ENCODE assay signal across 29 cellular contexts in genomic region chr11:81222491-81222890, GRCh38.
"Had no signal": no experiment of that assay in that cellular context is flagged by ENCODE, and none has a peak within 500 bp of the region (broad histone marks: within the 10 kb centered on the region; RNA-seq: fewer than 3 reads in every experiment).

No MANE protein-coding gene starts in this region.

- ATAC-seq: activated CD8-positive, alpha-beta memory T cell treated with anti-CD3 and anti-CD28 coated beads, Interleukin-2, amount 10 ng/mL, durations not matched to agents 7 days and 5 days; activated naive CD4-positive, alpha-beta T cell treated with anti-CD3 and anti-CD28 coated beads, Interleukin-2, amount 50 U/mL, for 72 hours; activated naive CD8-positive, alpha-beta T cell treated with anti-CD3 and anti-CD28 coated beads, Interleukin-2, amount 50 U/mL, for 24 hours; body of pancreas; Panc1; Right ventricle myocardium inferior had no signal

- H3K9me3 Mint-ChIP-seq: activated CD4-positive, alpha-beta T cell treated with anti-CD3 and anti-CD28 coated beads, Interleukin-2, amount 10 ng/mL, durations not matched to agents 24 days and 14 days; activated naive CD4-positive, alpha-beta T cell treated with anti-CD3 and anti-CD28 coated beads, Interleukin-2, amount 50 U/mL, for 72 hours; activated naive CD8-positive, alpha-beta T cell treated with anti-CD3 and anti-CD28 coated beads, Interleukin-2, amount 50 U/mL, for 24 hours; activated T-helper 1 cell treated with anti-CD3 and anti-CD28 coated beads, Interleukin-12 subunit alpha, Interleukin-12 subunit beta, Interleukin-2, Interleukin-4 antibody, amounts not matched to agents 30 ng/mL and 10 ng/mL and 1 ng/mL, durations not matched to agents 14 hours and 24 hours and 36 hours had no signal

- H3K4me1 ChIP-seq: ascending aorta, body of pancreas, SJSA1 had no signal

- H3K4me1 Mint-ChIP-seq: activated B cell treated with CpG ODN at 0.5 μM for 24 hours; activated CD4-positive, alpha-beta T cell treated with anti-CD3 and anti-CD28 coated beads, Interleukin-2, amount 10 ng/mL, durations not matched to agents 24 days and 14 days; activated CD8-positive, alpha-beta memory T cell treated with anti-CD3 and anti-CD28 coated beads, Interleukin-2, amount 10 ng/mL, durations not matched to agents 7 days and 5 days; activated naive CD8-positive, alpha-beta T cell treated with anti-CD3 and anti-CD28 coated beads, Interleukin-2, amount 50 U/mL, for 24 hours had no signal

- H3K27me3 Mint-ChIP-seq: activated B cell treated with CpG ODN at 0.5 μM for 24 hours; activated CD4-positive, alpha-beta T cell treated with anti-CD3 and anti-CD28 coated beads, Interleukin-2, amount 10 ng/mL, durations not matched to agents 24 days and 14 days; activated CD8-positive, alpha-beta memory T cell treated with anti-CD3 and anti-CD28 coated beads, Interleukin-2, amount 10 ng/mL, durations not matched to agents 7 days and 5 days; activated naive CD8-positive, alpha-beta T cell treated with anti-CD3 and anti-CD28 coated beads, Interleukin-2, amount 50 U/mL, for 24 hours; activated T-cell treated with anti-CD3 and anti-CD28 coated beads, Interleukin-2, amount 50 U/mL, for 24 hours had no signal

- DNase-seq: activated B cell treated with CpG ODN at 0.5 μM for 24 hours; activated CD4-positive, alpha-beta T cell treated with anti-CD3 and anti-CD28 coated beads for 1 hour; activated CD4-positive, alpha-beta T cell treated with anti-CD3 and anti-CD28 coated beads, Interleukin-2, amount 10 ng/mL, durations not matched to agents 24 days and 14 days; activated CD4-positive, alpha-beta T cell treated with anti-CD3 and anti-CD28 coated beads, Interleukin-2, amount 50 U/mL, for 48 hours; activated CD8-positive, alpha-beta memory T cell treated with anti-CD3 and anti-CD28 coated beads, Interleukin-2, amount 10 ng/mL, durations not matched to agents 7 days and 5 days; activated effector memory CD4-positive, alpha-beta T cell treated with anti-CD3 and anti-CD28 coated beads, Interleukin-2, amount 50 U/mL, for 16 hours; activated naive CD4-positive, alpha-beta T cell treated with Interleukin-2 at 50 U/mL for 16 hours; activated naive CD8-positive, alpha-beta T cell treated with anti-CD3 and anti-CD28 coated beads, Interleukin-2, amount 50 U/mL, for 24 hours; activated T-cell treated with anti-CD3 and anti-CD28 coated beads, Interleukin-2, amount 50 U/mL, for 24 hours; amniotic stem cell; body of pancreas; central memory CD4-positive, alpha-beta T cell; KG1; NCI-H1092; NCI-H1930; NCI-H2171; NCI-H226; NCI-H526; NCI-H774; NK-92 treated with Interleukin-12 subunit alpha and Interleukin-12 subunit beta, amount 100 ng/mL, for 24 hours; OCI-M1; RPMI8226 had no signal

- H3K27ac Mint-ChIP-seq: activated B cell treated with CpG ODN at 0.5 μM for 24 hours; activated CD4-positive, alpha-beta T cell treated with anti-CD3 and anti-CD28 coated beads, Interleukin-2, amount 10 ng/mL, durations not matched to agents 24 days and 14 days; activated CD8-positive, alpha-beta memory T cell treated with anti-CD3 and anti-CD28 coated beads, Interleukin-2, amount 10 ng/mL, durations not matched to agents 7 days and 5 days; activated naive CD4-positive, alpha-beta T cell treated with anti-CD3 and anti-CD28 coated beads, Interleukin-2, amount 50 U/mL, for 72 hours; activated naive CD8-positive, alpha-beta T cell treated with anti-CD3 and anti-CD28 coated beads, Interleukin-2, amount 50 U/mL, for 24 hours; activated T-cell treated with anti-CD3 and anti-CD28 coated beads, Interleukin-2, amount 50 U/mL, for 24 hours; activated T-helper 1 cell treated with anti-CD3 and anti-CD28 coated beads, Interleukin-12 subunit alpha, Interleukin-12 subunit beta, Interleukin-2, Interleukin-4 antibody, amounts not matched to agents 30 ng/mL and 10 ng/mL and 1 ng/mL, durations not matched to agents 14 hours and 24 hours and 36 hours; T-helper 1 cell treated with Interleukin-12 subunit alpha and Interleukin-12 subunit beta and Interleukin-4 antibody, amounts not matched to agents 30 μg/mL and 1 μg/mL, for 36 hours had no signal

- H3K36me3 Mint-ChIP-seq: activated CD8-positive, alpha-beta memory T cell treated with anti-CD3 and anti-CD28 coated beads, Interleukin-2, amount 10 ng/mL, durations not matched to agents 7 days and 5 days; activated naive CD4-positive, alpha-beta T cell treated with anti-CD3 and anti-CD28 coated beads, Interleukin-2, amount 50 U/mL, for 72 hours had no signal

- H3K9me3 ChIP-seq: ascending aorta, body of pancreas, SJSA1 had no signal

- H3K27me3 ChIP-seq: ascending aorta, body of pancreas, SJSA1 had no signal

- H3K27ac ChIP-seq: ascending aorta, body of pancreas, SJSA1 had no signal

- H3K4me3 Mint-ChIP-seq: activated B cell treated with CpG ODN at 0.5 μM for 24 hours; activated CD4-positive, alpha-beta T cell treated with anti-CD3 and anti-CD28 coated beads, Interleukin-2, amount 10 ng/mL, durations not matched to agents 24 days and 14 days; activated CD8-positive, alpha-beta memory T cell treated with anti-CD3 and anti-CD28 coated beads, Interleukin-2, amount 10 ng/mL, durations not matched to agents 7 days and 5 days; activated naive CD8-positive, alpha-beta T cell treated with anti-CD3 and anti-CD28 coated beads, Interleukin-2, amount 50 U/mL, for 24 hours; activated T-cell treated with anti-CD3 and anti-CD28 coated beads, Interleukin-2, amount 50 U/mL, for 24 hours; activated T-helper 1 cell treated with anti-CD3 and anti-CD28 coated beads, Interleukin-12 subunit alpha, Interleukin-12 subunit beta, Interleukin-2, Interleukin-4 antibody, amounts not matched to agents 30 ng/mL and 10 ng/mL and 1 ng/mL, durations not matched to agents 14 hours and 24 hours and 36 hours; T-helper 1 cell treated with Interleukin-12 subunit alpha and Interleukin-12 subunit beta and Interleukin-4 antibody, amounts not matched to agents 30 μg/mL and 1 μg/mL, for 36 hours had no signal
